20 cellular contexts compared by ENCODE assay signal in the genomic region with DNA sequence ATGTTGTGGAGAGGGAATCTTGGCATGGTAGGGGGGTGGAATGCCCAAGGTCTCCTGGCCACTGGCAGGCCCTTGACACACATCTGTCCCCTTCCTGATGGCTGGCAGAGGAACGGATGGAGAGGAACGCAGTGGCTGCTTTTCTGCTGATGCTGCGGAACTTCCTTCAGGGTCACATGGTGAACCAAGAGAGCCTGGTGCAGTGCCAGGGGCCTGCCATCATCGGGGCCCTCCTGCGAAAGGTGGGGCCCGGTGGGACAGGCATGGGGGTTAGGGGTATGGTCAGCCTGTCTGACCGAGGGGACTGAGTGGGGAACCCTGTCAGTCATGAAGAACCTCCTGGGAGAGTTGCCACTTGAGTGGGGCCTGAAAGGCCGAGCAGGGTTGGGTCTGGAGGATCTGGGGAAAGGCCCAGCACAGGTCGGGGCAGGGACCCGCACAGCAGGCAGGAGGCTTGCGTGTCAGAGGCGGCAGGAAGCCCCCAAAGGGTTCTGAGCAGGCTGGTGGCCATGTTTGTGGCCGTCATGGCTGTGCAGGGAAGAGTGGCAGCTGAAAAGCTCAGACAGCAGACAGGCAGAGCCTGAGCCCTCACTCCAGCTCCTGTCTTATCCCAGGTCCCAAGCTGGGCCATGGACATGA. TPM values are rescaled to one million over a fixed set of nuclear protein-coding genes. Genes with fewer than 3 reads are reported as not detected.
DNase-seq lines count a peak whose midpoint lies in the region; ATAC-seq, FAIRE-seq and TF ChIP-seq lines count a peak whose summit lies in the region.
"Had no signal": no experiment of that assay in that cellular context is flagged by ENCODE, and none has a peak within 500 bp of the region (broad histone marks: within the 10 kb centered on the region; RNA-seq: fewer than 3 reads in every experiment).

No MANE protein-coding gene starts in this region.

- in situ Hi-C loops in HepG2 (cut with HindIII; ENCODE audit: extremely low pct_ligation_motif_present, low pct_unique_long_range_greater_than_20kb) = no loop called here

- H3K36me3 ChIP-seq in left ventricle myocardium inferior (peaks cover 39% of the 10 kb centered on the region), right atrium auricular region (peaks cover 25% of the 10 kb centered on the region), RWPE2 (ENCODE audit: low read depth) (peaks cover 58% of the 10 kb centered on the region), HepG2 (replicated peaks in 1 of 2; ENCODE audit: control insufficient read depth in 1 of 2, insufficient read depth in 2 of 2, low read length in 2 of 2) (peaks cover 3% of the 10 kb centered on the region in 2 experiments; a peak in 2 of 5 replicates), aorta (ENCODE audit: control insufficient read depth in 1 of 2, insufficient read depth in 2 of 2, low read length in 1 of 2) (no peaks in the 10 kb centered on the region), tibial artery (peaks cover 11 to 98% (median 53%) of the 10 kb centered on the region in 3 donors)

- no peak overlapping the region for H3K9ac ChIP-seq in HepG2 (ENCODE audit: insufficient read depth, low read depth, low read length)

- no peak for FAIRE-seq in HepG2 (lab: Jason Lieb, UNC)
- FAIRE-seq: endothelial cell of umbilical vein, keratinocyte had no signal

- H2AFZ ChIP-seq in HepG2 (ENCODE audit: low read length) = no peak overlapping the region

- TF ChIP-seq EP300 in HepG2 (IDR thresholded peaks at IDR 0.05; ENCODE audit: low read depth in 2 of 2, low read length in 2 of 2) = no peak
- no peak for TF ChIP-seq EP300 in HepG2 (CRISPR knock-in tag; IDR thresholded peaks at IDR 0.05; ENCODE audit: borderline replicate concordance)

- H3K4me2 ChIP-seq in HepG2 (ENCODE audit: low read depth, low read length) = no peak overlapping the region

- ATAC-seq in RWPE2 (ENCODE audit: low read depth) = no peak
- ATAC-seq in HepG2 = peak; percentile 1; the same call in 1 of the 3 replicates
- no peak for ATAC-seq in aorta (ENCODE audit: low FRiP score)
- ATAC-seq in GM19452 (IDR thresholded peaks at IDR 0.05; ENCODE audit: unreplicated experiment) = no peak
- ATAC-seq in HG02938 (IDR thresholded peaks at IDR 0.05; ENCODE audit: unreplicated experiment) = no peak

- no TSS peak for BruUV-seq in HepG2 (replicated peaks; lab: Mats Ljungman, UMichigan)

- CTCF ChIA-PET in HepG2 (lab: Yijun Ruan, JAX; ENCODE audit: low intra/inter-chr PET ratio, low total read pairs) = interaction anchor here (0.8 to 2.0 kb wide), 2 partner anchors 31 to 74 kb away, joined by 5 to 27 read pairs; no protein-coding TSS in a partner anchor

- no peaks in the 10 kb centered on the region for H4K20me1 ChIP-seq in HepG2 (ENCODE audit: insufficient read depth, low read length)

- H3K79me2 ChIP-seq in HepG2 (ENCODE audit: insufficient read depth, low read length) = no peaks in the 10 kb centered on the region

- TF ChIP-seq CTCF in left ventricle myocardium inferior (IDR thresholded peaks at IDR 0.05; ENCODE audit: borderline replicate concordance) = no peak
- TF ChIP-seq CTCF in right atrium auricular region (IDR thresholded peaks at IDR 0.05) = no peak
- TF ChIP-seq CTCF in RWPE2 (IDR thresholded peaks at IDR 0.05; ENCODE audit: poor library complexity, severe bottlenecking) = no peak
- no peak for TF ChIP-seq CTCF in HepG2 (CRISPR knock-in tag; IDR thresholded peaks at IDR 0.05)
- no peak for TF ChIP-seq CTCF in tibial artery (IDR thresholded peaks at IDR 0.05)

- POLR2A ChIA-PET in HepG2 (lab: Yijun Ruan, JAX) = no interaction called here

- H3K4me3 ChIP-seq in left ventricle myocardium inferior (no peak overlapping the region), right atrium auricular region (no peak overlapping the region), RWPE2 (ENCODE audit: severe bottlenecking) (no peak overlapping the region), HepG2 (replicated peaks in 1 of 3; ENCODE audit: insufficient read depth in 1 of 3, low read depth in 2 of 3, low read length in 3 of 3) (no peak overlapping the region), aorta (ENCODE audit: low read length in 2 of 2) (no peak overlapping the region), tibial artery (no peak overlapping the region)
- H3K4me3 ChIP-seq: coronary artery, prostate gland had no signal

- H3K9me3 ChIP-seq in left ventricle myocardium inferior (replicated peaks) (no peaks in the 10 kb centered on the region), right atrium auricular region (no peaks in the 10 kb centered on the region), RWPE2 (ENCODE audit: severe bottlenecking) (no peaks in the 10 kb centered on the region), HepG2 (ENCODE audit: low read length) (no peaks in the 10 kb centered on the region), aorta (ENCODE audit: control insufficient read depth, low read length) (no peaks in the 10 kb centered on the region), tibial artery (no peaks in the 10 kb centered on the region)
- H3K9me3 ChIP-seq: prostate gland had no signal

- H3K4me1 ChIP-seq in left ventricle myocardium inferior = no peaks in the 10 kb centered on the region
- H3K4me1 ChIP-seq in right atrium auricular region = no peaks in the 10 kb centered on the region
- peaks cover 7% of the 10 kb centered on the region for H3K4me1 ChIP-seq in RWPE2 (ENCODE audit: insufficient read depth, poor library complexity, severe bottlenecking)
- peaks cover 12% of the 10 kb centered on the region for H3K4me1 ChIP-seq in HepG2 (ENCODE audit: insufficient read depth, low read length)
- no peaks in the 10 kb centered on the region for H3K4me1 ChIP-seq in aorta (ENCODE audit: control insufficient read depth in 1 of 2, insufficient read depth in 2 of 2, low read length in 2 of 2)
- no peaks in the 10 kb centered on the region for H3K4me1 ChIP-seq in tibial artery
- H3K4me1 ChIP-seq: prostate gland had no signal

- TF ChIP-seq RAD21 in HepG2 (CRISPR knock-in tag; IDR thresholded peaks at IDR 0.05) = no peak

- no peak for TF ChIP-seq POLR2A in HepG2 (IDR thresholded peaks at IDR 0.05; ENCODE audit: insufficient read depth in 1 of 2, low read depth in 2 of 2, low read length in 2 of 2)

- intact Hi-C loops in left ventricle myocardium inferior (cut with micrococcal nuclease) = loop anchor here (5.0 kb wide), 1 partner anchor 75 kb away; no protein-coding TSS in a partner anchor
- intact Hi-C loops in HepG2 (cut with micrococcal nuclease; ENCODE audit: unreplicated experiment) = no loop called here
- intact Hi-C loops in aorta (cut with DNase I) = loop anchor here (2.0 kb wide), 1 partner anchor 75 kb away; no protein-coding TSS in a partner anchor
- intact Hi-C loops in tibial artery (cut with DNase I; ENCODE audit: low total_unique reads) = loop anchor here (5.0 to 10.0 kb wide), 2 partner anchors 75 to 293 kb away; partner anchors contain the start of gene TMIE

- DNase-seq in left ventricle myocardium inferior = peak; percentile 20
- no peak for DNase-seq in right atrium auricular region (ENCODE audit: low spot score)
- DNase-seq in RWPE2 (ENCODE audit: low spot score) = peak; percentile 44
- no peak for DNase-seq in HepG2 (ENCODE audit: low spot score)
- peak; percentile 50 to 66 for DNase-seq in aorta
- no peak for DNase-seq in tibial artery
- DNase-seq: activated CD4-positive, alpha-beta T cell treated with anti-CD3 and anti-CD28 coated beads for 48 hours; activated naive CD4-positive, alpha-beta T cell treated with Interleukin-2 at 50 U/mL for 16 hours; Kasumi-1; NCI-H1105; NCI-H2081 treated with DMSO at 0.1 percent for 48 hours; nephron progenitor cell; RPMI8226; stimulated activated CD8-positive, alpha-beta memory T cell treated with anti-CD3 and anti-CD28 coated beads, Interleukin-4, amount 100 ng/mL, for 48 hours had no signal

- 95% methylated on average over 7 of the region's 13 CpGs for WGBS in HepG2 (ENCODE audit: low lambda C conversion rate)
- WGBS in aorta, 2 donors = 83 to 87% methylated on average over 13 of the region's 13 CpGs

- no peak overlapping the region for H3K27ac ChIP-seq in left ventricle myocardium inferior (replicated peaks)
- H3K27ac ChIP-seq in right atrium auricular region = no peak overlapping the region
- no peak overlapping the region for H3K27ac ChIP-seq in RWPE2 (ENCODE audit: poor library complexity, severe bottlenecking)
- H3K27ac ChIP-seq in HepG2 (ENCODE audit: extremely low read length, insufficient read depth, low read length) = no peak overlapping the region
- no peak overlapping the region for H3K27ac ChIP-seq in aorta (ENCODE audit: low read depth in 1 of 2, low read length in 2 of 2)
- H3K27ac ChIP-seq in tibial artery = no peak overlapping the region
- H3K27ac ChIP-seq: coronary artery, prostate gland had no signal

- no peaks in the 10 kb centered on the region for H3K27me3 ChIP-seq in left ventricle myocardium inferior (ENCODE audit: low read depth)
- no peaks in the 10 kb centered on the region for H3K27me3 ChIP-seq in right atrium auricular region
- H3K27me3 ChIP-seq in RWPE2 (ENCODE audit: insufficient read depth, poor library complexity, severe bottlenecking) = no peaks in the 10 kb centered on the region
- H3K27me3 ChIP-seq in HepG2 (ENCODE audit: control insufficient read depth in 1 of 2, insufficient read depth in 2 of 2, low read length in 2 of 2) = no peaks in the 10 kb centered on the region
- no peaks in the 10 kb centered on the region for H3K27me3 ChIP-seq in aorta (ENCODE audit: control insufficient read depth in 1 of 2, insufficient read depth in 2 of 2, low read length in 1 of 2)
- H3K27me3 ChIP-seq in tibial artery = no peaks in the 10 kb centered on the region

RNA-seq across cellular contexts. Expression of gene NBEAL2, which starts 18.1 kb away (rescaled TPM):
- 12.6 TPM for total RNA-seq in left ventricle myocardium inferior
- total RNA-seq in right atrium auricular region = 10 to 100 TPM in 1 of 2 donors, 1 to 10 TPM in 1; 7.5 to 15.3 TPM
- 6.0 and 9.7 TPM in 2 replicates for total RNA-seq in HepG2 (2016; rRNA removed; fragmentation: Illumina TruSeq; extraction: Trizol)
- total RNA-seq in HepG2 (2016; cell fraction: cytosol; rRNA removed; fragmentation: Illumina TruSeq; extraction: Trizol; ENCODE audit: low read depth) = 1.8 and 2.7 TPM in 2 replicates
- total RNA-seq in HepG2 (2016; cell fraction: insoluble cytoplasmic fraction; rRNA removed; fragmentation: Illumina TruSeq; extraction: Trizol) = 6.0 and 8.3 TPM in 2 replicates
- 4.1 and 4.3 TPM in 2 replicates for total RNA-seq in HepG2 (2016; cell fraction: membrane; rRNA removed; fragmentation: Illumina TruSeq; extraction: Trizol)
- 14.8 and 19.9 TPM in 2 replicates for total RNA-seq in HepG2 (2016; cell fraction: nucleus; rRNA removed; fragmentation: Illumina TruSeq; extraction: Trizol)
- 12.4 and 15.8 TPM in 2 replicates for polyA plus RNA-seq in HepG2 (2011; rRNA removed)
- polyA plus RNA-seq in HepG2 (2011; cell fraction: cytosol; rRNA removed) = 3.6 and 4.9 TPM in 2 replicates
- 222 and 246 TPM in 2 replicates for polyA plus RNA-seq in HepG2 (2011; cell fraction: nucleus; rRNA removed)
- polyA plus RNA-seq in HepG2 (2012) = 7.9 and 16.7 TPM in 2 replicates
- polyA plus RNA-seq in HepG2 (2016; cell fraction: cytosol; fragmentation: Illumina TruSeq; extraction: Trizol; ENCODE audit: low read depth) = 0.67 and 0.80 TPM in 2 replicates
- 6.4 and 7.7 TPM in 2 replicates for polyA plus RNA-seq in HepG2 (2016; cell fraction: insoluble cytoplasmic fraction; fragmentation: Illumina TruSeq; extraction: Trizol; ENCODE audit: low read depth)
- polyA plus RNA-seq in HepG2 (2016; cell fraction: membrane; fragmentation: Illumina TruSeq; extraction: Trizol; ENCODE audit: low read depth) = 1.5 and 1.8 TPM in 2 replicates
- polyA plus RNA-seq in HepG2 (2016; cell fraction: nucleus; fragmentation: Illumina TruSeq; extraction: Trizol; ENCODE audit: insufficient read depth, low read depth) = 69.9 and 76.5 TPM in 2 replicates
- 8.9 and 19.6 TPM in 2 replicates for polyA minus RNA-seq in HepG2 (2011; rRNA and poly(A)+ RNA removed; ENCODE audit: low replicate concordance)
- polyA minus RNA-seq in HepG2 (2011; cell fraction: cytosol; rRNA and poly(A)+ RNA removed) = 2.9 and 3.9 TPM in 2 replicates
- 18.7 and 21.3 TPM in 2 replicates for polyA minus RNA-seq in HepG2 (2011; cell fraction: nucleus; rRNA and poly(A)+ RNA removed)
- 10 to 100 TPM; 26.2 to 45.8 TPM for total RNA-seq in aorta
- polyA plus RNA-seq in aorta = 10 to 100 TPM in 1 of 2 donors, 1 to 10 TPM in 1; 6.3 to 55.8 TPM

RNA-seq across cellular contexts. Expression of gene CCDC12, which starts 21.0 kb away (rescaled TPM):
- total RNA-seq in left ventricle myocardium inferior (31.0 TPM), right atrium auricular region (10 to 100 TPM; 27.5 to 38.6 TPM), HepG2 (2016; rRNA removed; fragmentation: Illumina TruSeq; extraction: Trizol) (49.5 and 55.2 TPM in 2 replicates), aorta (10 to 100 TPM; 30.5 to 35.9 TPM)
- total RNA-seq in HepG2 (2016; cell fraction: cytosol; rRNA removed; fragmentation: Illumina TruSeq; extraction: Trizol; ENCODE audit: low read depth) = 28.7 and 32.4 TPM in 2 replicates
- total RNA-seq in HepG2 (2016; cell fraction: insoluble cytoplasmic fraction; rRNA removed; fragmentation: Illumina TruSeq; extraction: Trizol) = 52.2 and 56.9 TPM in 2 replicates
- total RNA-seq in HepG2 (2016; cell fraction: membrane; rRNA removed; fragmentation: Illumina TruSeq; extraction: Trizol) = 27.1 and 29.7 TPM in 2 replicates
- 28.6 and 32.0 TPM in 2 replicates for total RNA-seq in HepG2 (2016; cell fraction: nucleus; rRNA removed; fragmentation: Illumina TruSeq; extraction: Trizol)
- polyA plus RNA-seq in HepG2 (2011; rRNA removed) (28.9 and 30.1 TPM in 2 replicates), aorta (10 to 100 TPM; 43.5 to 46.5 TPM)
- 32.7 and 35.6 TPM in 2 replicates for polyA plus RNA-seq in HepG2 (2011; cell fraction: cytosol; rRNA removed)
- 40.0 and 40.6 TPM in 2 replicates for polyA plus RNA-seq in HepG2 (2011; cell fraction: nucleus; rRNA removed)
- polyA plus RNA-seq in HepG2 (2012) = 26.3 and 31.7 TPM in 2 replicates
- 14.7 and 15.4 TPM in 2 replicates for polyA plus RNA-seq in HepG2 (2016; cell fraction: cytosol; fragmentation: Illumina TruSeq; extraction: Trizol; ENCODE audit: low read depth)
- polyA plus RNA-seq in HepG2 (2016; cell fraction: insoluble cytoplasmic fraction; fragmentation: Illumina TruSeq; extraction: Trizol; ENCODE audit: low read depth) = 73.4 and 79.9 TPM in 2 replicates
- 18.7 and 18.8 TPM in 2 replicates for polyA plus RNA-seq in HepG2 (2016; cell fraction: membrane; fragmentation: Illumina TruSeq; extraction: Trizol; ENCODE audit: low read depth)
- 55.2 TPM in 2 replicates for polyA plus RNA-seq in HepG2 (2016; cell fraction: nucleus; fragmentation: Illumina TruSeq; extraction: Trizol; ENCODE audit: insufficient read depth, low read depth)
- polyA minus RNA-seq in HepG2 (2011; rRNA and poly(A)+ RNA removed; ENCODE audit: low replicate concordance) = 53.2 and 59.2 TPM in 2 replicates
- polyA minus RNA-seq in HepG2 (2011; cell fraction: cytosol; rRNA and poly(A)+ RNA removed) = 9.3 and 12.2 TPM in 2 replicates
- polyA minus RNA-seq in HepG2 (2011; cell fraction: nucleus; rRNA and poly(A)+ RNA removed) = 41.3 and 55.9 TPM in 2 replicates

Comparison
In these comparisons a context has a peak if more than half of its experiments do, and no peak if none do; other contexts are left out.
1. DNase-seq: peak in left ventricle myocardium inferior (single experiment), RWPE2 (single experiment) and aorta (2 of 2); none in right atrium auricular region (single experiment), HepG2 (single experiment) and tibial artery (0 of 2).